ENCODE assay signal across 10 cellular contexts in the genomic region with DNA sequence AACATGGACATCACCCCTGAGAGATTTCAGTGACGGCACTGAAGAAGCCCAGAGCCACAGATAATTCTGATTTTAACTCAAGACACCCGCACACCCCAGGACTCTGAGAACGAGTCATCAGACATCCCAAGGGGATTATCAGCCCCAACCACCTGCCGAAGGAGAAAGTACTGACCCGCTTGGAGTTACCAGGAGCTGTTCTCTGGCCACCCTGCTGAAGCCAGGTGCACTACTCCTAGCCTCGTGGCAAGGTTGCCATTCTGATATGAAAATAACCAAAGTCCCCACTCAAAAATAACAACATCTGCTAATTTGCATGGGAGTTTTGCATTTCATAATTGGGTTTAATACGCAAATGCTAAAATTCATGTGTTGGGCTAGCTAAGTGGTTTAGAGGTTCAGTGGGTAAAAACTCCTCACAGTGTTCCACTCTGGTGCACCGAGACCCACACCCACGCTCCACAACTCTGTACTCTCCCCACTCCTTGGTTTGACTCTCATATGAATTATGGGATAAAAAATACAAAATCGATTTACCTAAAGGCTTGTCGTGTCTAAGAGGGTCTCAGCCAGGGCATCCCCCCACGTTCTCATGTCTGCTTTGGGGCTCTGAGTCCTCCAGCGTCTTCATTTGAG.
DNase-seq lines count a peak whose midpoint lies in the region; ATAC-seq and TF ChIP-seq lines count a peak whose summit lies in the region.
"Had no signal": no experiment of that assay in that cellular context is flagged by ENCODE, and none has a peak within 500 bp of the region (broad histone marks: within the 10 kb centered on the region; RNA-seq: fewer than 3 reads in every experiment).

No MANE protein-coding gene starts in this region.

- H3F3A ChIP-seq in PC-3 (ENCODE audit: low read length, unreplicated experiment), result no peaks in the 10 kb centered on the region

- no peaks in the 10 kb centered on the region for H3K9me2 ChIP-seq in PC-3 (replicated peaks; ENCODE audit: low read length)

- H3K79me2 ChIP-seq in PC-3 (ENCODE audit: low read length), result no peaks in the 10 kb centered on the region

- no peaks in the 10 kb centered on the region for H3K27me3 ChIP-seq in GM06990 (replicated peaks; ENCODE audit: control insufficient read depth, insufficient read depth, low read length)
- no peaks in the 10 kb centered on the region for H3K27me3 ChIP-seq in PC-3 (ENCODE audit: low read length)
- H3K27me3 ChIP-seq: BLaER1 treated with 17β-estradiol and CSF1 and Interleukin-3, amounts not matched to agents 10 nM and 100 nM had no signal

- peak overlapping the region; percentile 64 for H3K4me3 Mint-ChIP-seq in activated B cell treated with CpG ODN at 0.5 μM for 24 hours

- peak; percentile 39 for ATAC-seq in GM19035 (IDR thresholded peaks at IDR 0.05; ENCODE audit: unreplicated experiment)
- ATAC-seq in HG02840 (IDR thresholded peaks at IDR 0.05; ENCODE audit: low FRiP score, unreplicated experiment), result peak; percentile 45
- ATAC-seq in activated B cell treated with CpG ODN at 0.5 μM for 24 hours (ENCODE audit: low read depth), result peak; percentile 73
- no peak for ATAC-seq in PC-3
- ATAC-seq in left colon, result no peak

- no peaks in the 10 kb centered on the region for H3K9me3 ChIP-seq in PC-3 (ENCODE audit: low read length)
- H3K9me3 ChIP-seq: BLaER1 treated with 17β-estradiol and CSF1 and Interleukin-3, amounts not matched to agents 10 nM and 100 nM had no signal

- no peak overlapping the region for H2AFZ ChIP-seq in PC-3 (ENCODE audit: low read length)

- no TSS peak for BruUV-seq in PC-3 (replicated peaks; lab: Mats Ljungman, UMichigan)

- H3K4me3 ChIP-seq in GM06990 (replicated peaks; ENCODE audit: low read depth, low read length) (peak overlapping the region; percentile 46), PC-3 (ENCODE audit: low read length) (no peak overlapping the region)
- H3K4me3 ChIP-seq: BLaER1 treated with 17β-estradiol and CSF1 and Interleukin-3, amounts not matched to agents 10 nM and 100 nM had no signal

- H3K27ac Mint-ChIP-seq in activated B cell treated with CpG ODN at 0.5 μM for 24 hours, result peak overlapping the region; percentile 80

- POLR2A ChIA-PET in activated B cell treated with CpG ODN at 0.5 μM for 24 hours (lab: Charles Lee) (interaction anchor here (1.0 to 1.4 kb wide), 2 partner anchors 15 to 27 kb away, joined by 3 to 4 read pairs; no protein-coding TSS in a partner anchor), PC-3 (lab: Charles Lee; ENCODE audit: unreplicated experiment) (no interaction called here)

- CTCF ChIA-PET in activated B cell treated with CpG ODN at 0.5 μM for 24 hours (lab: Charles Lee) (interaction anchor here (1.0 kb wide), 1 partner anchor 197 kb away, joined by 3 read pairs; a partner anchor contains a TSS), PC-3 (lab: Charles Lee) (no interaction called here)

- no peak overlapping the region for H3K4me2 ChIP-seq in PC-3 (ENCODE audit: low read length)
- H3K4me2 ChIP-seq: BLaER1 treated with 17β-estradiol and CSF1 and Interleukin-3, amounts not matched to agents 10 nM and 100 nM had no signal

- no peak overlapping the region for H3K27ac ChIP-seq in PC-3 (ENCODE audit: low read length)
- H3K27ac ChIP-seq: BLaER1 treated with 17β-estradiol and CSF1 and Interleukin-3, amounts not matched to agents 10 nM and 100 nM had no signal

- DNase-seq in GM06990 (ENCODE audit: extremely low read depth, insufficient read length) (peak; percentile 76), activated B cell treated with CpG ODN at 0.5 μM for 24 hours (peak; percentile 29), PC-3 (no peak), iPS-NIHi11 (ENCODE audit: low spot score) (no peak), left colon (no peak)
- no peak for DNase-seq in activated effector memory CD4-positive, alpha-beta T cell treated with Interleukin-2 at 50 U/mL for 16 hours
- DNase-seq: SW 1271 had no signal

- H3K36me3 Mint-ChIP-seq in activated B cell treated with CpG ODN at 0.5 μM for 24 hours (ENCODE audit: low read depth), result peaks cover 2% of the 10 kb centered on the region

- H3K4me1 Mint-ChIP-seq in activated B cell treated with CpG ODN at 0.5 μM for 24 hours, result peaks cover 78% of the 10 kb centered on the region

- H3K4me1 ChIP-seq in PC-3 (ENCODE audit: insufficient read depth, low read length), result no peaks in the 10 kb centered on the region

- H3K27me3 Mint-ChIP-seq in activated B cell treated with CpG ODN at 0.5 μM for 24 hours, result no peaks in the 10 kb centered on the region

- no peaks in the 10 kb centered on the region for H4K20me1 ChIP-seq in PC-3 (ENCODE audit: low read length)

- TF ChIP-seq CTCF in GM06990 (IDR thresholded peaks at IDR 0.05; ENCODE audit: insufficient read depth, low read length, poor library complexity, severe bottlenecking) (no peak), activated B cell treated with CpG ODN at 0.5 μM for 24 hours (IDR thresholded peaks at IDR 0.05) (no peak), PC-3 (conservative IDR thresholded peaks at IDR 0.05; ENCODE audit: low read depth, low read length) (no peak)

- no peak overlapping the region for H3K9ac ChIP-seq in PC-3 (ENCODE audit: low read length)
- H3K9ac ChIP-seq: BLaER1 treated with 17β-estradiol and CSF1 and Interleukin-3, amounts not matched to agents 10 nM and 100 nM had no signal

- intact Hi-C loops in activated B cell treated with CpG ODN at 0.5 μM for 24 hours (cut with micrococcal nuclease), result loop anchor here (1.0 to 10.0 kb wide), 4 partner anchors 113 to 240 kb away; a partner anchor contains a TSS
- intact Hi-C loops in PC-3 (cut with micrococcal nuclease), result no loop called here
- intact Hi-C loops in left colon (cut with DNase I, micrococcal nuclease), result no loop called here

- H3K36me3 ChIP-seq in GM06990 (ENCODE audit: control insufficient read depth, insufficient read depth, low read length) (no peaks in the 10 kb centered on the region), PC-3 (ENCODE audit: low read depth, low read length) (no peaks in the 10 kb centered on the region)

- no peaks in the 10 kb centered on the region for H3K9me3 Mint-ChIP-seq in activated B cell treated with CpG ODN at 0.5 μM for 24 hours

Comparison
In these comparisons a context has a peak if more than half of its experiments do, and no peak if none do; other contexts are left out.
1. DNase-seq: peak in GM06990 (single experiment) and activated B cell treated with CpG ODN at 0.5 μM for 24 hours (single experiment); none in activated effector memory CD4-positive, alpha-beta T cell treated with Interleukin-2 at 50 U/mL for 16 hours (single experiment), PC-3 (single experiment), iPS-NIHi11 (single experiment) and left colon (0 of 2).
2. ATAC-seq: peak in GM19035 (single experiment), HG02840 (single experiment) and activated B cell treated with CpG ODN at 0.5 μM for 24 hours (single experiment); none in PC-3 (single experiment) and left colon (single experiment).